In the genomic region with DNA sequence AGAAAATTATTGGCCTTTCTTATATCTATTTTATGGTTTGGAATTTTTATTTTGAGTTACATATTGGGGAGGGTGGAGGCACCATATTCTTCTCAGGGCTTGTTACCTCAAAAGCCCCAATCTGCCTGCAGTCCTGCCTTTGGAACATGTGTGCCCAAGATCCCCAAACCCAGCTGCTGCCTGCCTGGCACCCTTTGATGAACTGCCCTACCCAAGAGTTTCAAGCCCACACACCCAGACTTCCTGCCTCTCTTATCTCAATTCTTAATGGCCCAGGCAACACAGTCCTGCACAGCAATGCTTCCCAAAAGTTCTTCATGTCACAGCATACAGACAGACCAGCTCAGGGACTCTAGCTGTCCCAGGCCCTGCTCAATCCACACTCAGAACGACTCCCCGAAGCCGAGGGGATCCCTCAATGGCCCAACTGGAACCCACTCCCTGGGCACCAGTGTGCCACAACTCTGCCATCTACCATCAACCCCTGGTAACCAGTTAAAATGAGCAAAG, we compare ENCODE assay signal across 18 cellular contexts. TPM values are rescaled to one million over a fixed set of nuclear protein-coding genes. Genes with fewer than 3 reads are reported as not detected.
DNase-seq lines count a peak whose midpoint lies in the region; ATAC-seq and TF ChIP-seq lines count a peak whose summit lies in the region.
"Had no signal": no experiment of that assay in that cellular context is flagged by ENCODE, and none has a peak within 500 bp of the region (broad histone marks: within the 10 kb centered on the region; RNA-seq: fewer than 3 reads in every experiment).

No MANE protein-coding gene starts in this region.

- H3K4me1 Mint-ChIP-seq in MCF 10A (ENCODE audit: insufficient read depth, unreplicated experiment) (peaks cover 17% of the 10 kb centered on the region), WTC11 (peaks cover 21% of the 10 kb centered on the region), natural killer cell (no peaks in the 10 kb centered on the region)

- intact Hi-C loops in MCF 10A (cut with micrococcal nuclease) (no loop called here), breast epithelium (cut with DNase I; ENCODE audit: low total_unique reads) (no loop called here), natural killer cell (cut with micrococcal nuclease) (no loop called here)

- DNase-seq in MCF 10A (ENCODE audit: unreplicated experiment): no peak
- no peak for DNase-seq in breast epithelium (ENCODE audit: low spot score in 2 of 2)
- no peak for DNase-seq in osteoblast (ENCODE audit: insufficient read length, low spot score, missing footprints)
- DNase-seq in WTC11 (ENCODE audit: low spot score): no peak
- DNase-seq in natural killer cell: no peak
- no peak for DNase-seq in activated naive CD4-positive, alpha-beta T cell treated with anti-CD3 and anti-CD28 coated beads, Interleukin-2, amount 50 U/mL, for 16 hours
- no peak for DNase-seq in D341Med (ENCODE audit: low spot score)
- DNase-seq: activated CD4-positive, alpha-beta T cell treated with anti-CD3 and anti-CD28 coated beads, Interleukin-2, amount 50 U/mL, for 4 hours; activated T-cell treated with anti-CD3 and anti-CD28 coated beads, Interleukin-2, amount 50 U/mL, for 1 hour; endodermal cell; naive B cell; NCI-H146 had no signal

- H3K27me3 ChIP-seq in breast epithelium (no peaks in the 10 kb centered on the region), osteoblast (ENCODE audit: insufficient read depth, low read length) (peaks cover 4% of the 10 kb centered on the region)

- BruUV-seq in MCF 10A (replicated peaks; lab: Mats Ljungman, UMichigan): no TSS peak

- no peak overlapping the region for H2AFZ ChIP-seq in osteoblast (ENCODE audit: low read length)

- H3K4me3 Mint-ChIP-seq in MCF 10A (ENCODE audit: unreplicated experiment): no peak overlapping the region
- H3K4me3 Mint-ChIP-seq in WTC11: no peak overlapping the region
- H3K4me3 Mint-ChIP-seq in natural killer cell: no peak overlapping the region
- H3K4me3 Mint-ChIP-seq: activated naive CD4-positive, alpha-beta T cell treated with anti-CD3 and anti-CD28 coated beads, Interleukin-2, amount 50 U/mL, for 24 hours; endodermal cell; naive B cell had no signal

- no peak for TF ChIP-seq POLR2A in breast epithelium (IDR thresholded peaks at IDR 0.05)

- H3K4me1 ChIP-seq in breast epithelium (no peaks in the 10 kb centered on the region), osteoblast (ENCODE audit: insufficient read depth, low read length) (peaks cover 26% of the 10 kb centered on the region)

- H4K20me1 ChIP-seq in osteoblast (ENCODE audit: insufficient read depth, low read length): no peaks in the 10 kb centered on the region

- no peaks in the 10 kb centered on the region for H3K79me2 ChIP-seq in osteoblast (ENCODE audit: insufficient read depth, low read length)

- POLR2A ChIA-PET in MCF 10A (lab: Yijun Ruan, JAX): interaction anchor here (0.8 to 1.5 kb wide), 9 partner anchors 10 to 556 kb away, joined by 3 to 7 read pairs (median 4); no protein-coding TSS in a partner anchor
- POLR2A ChIA-PET in WTC11 (lab: Charles Lee): no interaction called here

- H3K9me3 ChIP-seq in breast epithelium (no peaks in the 10 kb centered on the region), osteoblast (ENCODE audit: low read depth, low read length) (no peaks in the 10 kb centered on the region)

- no peaks in the 10 kb centered on the region for H3K9me3 Mint-ChIP-seq in MCF 10A (ENCODE audit: unreplicated experiment)
- H3K9me3 Mint-ChIP-seq in WTC11: no peaks in the 10 kb centered on the region
- H3K9me3 Mint-ChIP-seq in natural killer cell: no peaks in the 10 kb centered on the region
- H3K9me3 Mint-ChIP-seq: activated naive CD4-positive, alpha-beta T cell treated with anti-CD3 and anti-CD28 coated beads, Interleukin-2, amount 50 U/mL, for 24 hours; CD14-positive monocyte; endodermal cell; naive B cell had no signal

- CTCF ChIA-PET in MCF 10A (lab: Yijun Ruan, JAX): interaction anchor here (0.5 to 3.1 kb wide), 7 partner anchors 14 to 212 kb away, joined by 3 to 13 read pairs (median 6); a partner anchor contains a TSS
- CTCF ChIA-PET in WTC11 (lab: Charles Lee): interaction anchor here (1.8 kb wide), 1 partner anchor 10 kb away, joined by 4 read pairs; no protein-coding TSS in a partner anchor

- H3K36me3 ChIP-seq in breast epithelium (no peaks in the 10 kb centered on the region), osteoblast (ENCODE audit: insufficient read depth, low read length) (no peaks in the 10 kb centered on the region)

- no peaks in the 10 kb centered on the region for H3K27me3 Mint-ChIP-seq in MCF 10A (ENCODE audit: insufficient read depth, unreplicated experiment)
- no peaks in the 10 kb centered on the region for H3K27me3 Mint-ChIP-seq in WTC11 (ENCODE audit: low read depth)
- peaks cover 13 to 16% of the 10 kb centered on the region in 2 donors for H3K27me3 Mint-ChIP-seq in natural killer cell (ENCODE audit: low read depth in 2 of 2)

- ATAC-seq in WTC11 (no peak), natural killer cell (no peak)
- ATAC-seq: GM12878, K562 had no signal

- TF ChIP-seq CTCF in MCF 10A (IDR thresholded peaks at IDR 0.05; ENCODE audit: unreplicated experiment): no peak
- TF ChIP-seq CTCF in breast epithelium (IDR thresholded peaks at IDR 0.05): no peak
- no peak for TF ChIP-seq CTCF in osteoblast (IDR thresholded peaks at IDR 0.05; ENCODE audit: extremely low read depth, low read depth, low read length)
- TF ChIP-seq CTCF in WTC11 (IDR thresholded peaks at IDR 0.05): no peak
- TF ChIP-seq CTCF in natural killer cell (IDR thresholded peaks at IDR 0.05): no peak

- H3K4me2 ChIP-seq in osteoblast (ENCODE audit: insufficient read depth, low read length): peak overlapping the region; percentile 80

- H3K27ac Mint-ChIP-seq in MCF 10A (ENCODE audit: low read depth, unreplicated experiment): peak overlapping the region; percentile 46
- H3K27ac Mint-ChIP-seq in WTC11: no peak overlapping the region
- no peak overlapping the region for H3K27ac Mint-ChIP-seq in natural killer cell
- H3K27ac Mint-ChIP-seq: activated naive CD4-positive, alpha-beta T cell treated with anti-CD3 and anti-CD28 coated beads, Interleukin-2, amount 50 U/mL, for 24 hours; endodermal cell had no signal

- H3K27ac ChIP-seq in breast epithelium: peak overlapping the region in 1 of 2 donors; percentile 74
- peak overlapping the region; percentile 46 for H3K27ac ChIP-seq in angular gyrus (ENCODE audit: low read depth, low read length)
- H3K27ac ChIP-seq in osteoblast (ENCODE audit: low read depth, low read length): peak overlapping the region; percentile 89

- peaks cover 5% of the 10 kb centered on the region for H3K36me3 Mint-ChIP-seq in MCF 10A (ENCODE audit: insufficient read depth, unreplicated experiment)
- no peaks in the 10 kb centered on the region for H3K36me3 Mint-ChIP-seq in WTC11
- H3K36me3 Mint-ChIP-seq in natural killer cell: no peaks in the 10 kb centered on the region
- H3K36me3 Mint-ChIP-seq: activated naive CD4-positive, alpha-beta T cell treated with anti-CD3 and anti-CD28 coated beads, Interleukin-2, amount 50 U/mL, for 24 hours; CD14-positive monocyte; naive B cell had no signal

- H3K4me3 ChIP-seq in breast epithelium (no peak overlapping the region), osteoblast (ENCODE audit: insufficient read depth, low read length) (no peak overlapping the region)
- H3K4me3 ChIP-seq: GM12878, K562 had no signal

TF ChIP-seq in WTC11, 78 proteins besides CTCF, POLR2A, EP300 and RAD21:
- TF ChIP-seq, protein P1, sequence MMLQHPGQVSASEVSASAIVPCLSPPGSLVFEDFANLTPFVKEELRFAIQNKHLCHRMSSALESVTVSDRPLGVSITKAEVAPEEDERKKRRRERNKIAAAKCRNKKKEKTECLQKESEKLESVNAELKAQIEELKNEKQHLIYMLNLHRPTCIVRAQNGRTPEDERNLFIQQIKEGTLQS (CRISPR knock-in tag; conservative IDR thresholded peaks at IDR 0.05): no peak
- TF ChIP-seq PRRX2 (CRISPR knock-in tag; IDR thresholded peaks at IDR 0.05) (no peak), ESRRA (CRISPR knock-in tag; IDR thresholded peaks at IDR 0.05; ENCODE audit: borderline replicate concordance) (no peak), ZNF232 (CRISPR knock-in tag; IDR thresholded peaks at IDR 0.05) (no peak), GRHL2 (CRISPR knock-in tag; IDR thresholded peaks at IDR 0.05; ENCODE audit: insufficient replicate concordance, severe bottlenecking) (no peak), NFE2L1 (CRISPR knock-in tag; IDR thresholded peaks at IDR 0.05) (no peak), ZNF671 (CRISPR knock-in tag; IDR thresholded peaks at IDR 0.05) (no peak)
- TF ChIP-seq, protein P2, sequence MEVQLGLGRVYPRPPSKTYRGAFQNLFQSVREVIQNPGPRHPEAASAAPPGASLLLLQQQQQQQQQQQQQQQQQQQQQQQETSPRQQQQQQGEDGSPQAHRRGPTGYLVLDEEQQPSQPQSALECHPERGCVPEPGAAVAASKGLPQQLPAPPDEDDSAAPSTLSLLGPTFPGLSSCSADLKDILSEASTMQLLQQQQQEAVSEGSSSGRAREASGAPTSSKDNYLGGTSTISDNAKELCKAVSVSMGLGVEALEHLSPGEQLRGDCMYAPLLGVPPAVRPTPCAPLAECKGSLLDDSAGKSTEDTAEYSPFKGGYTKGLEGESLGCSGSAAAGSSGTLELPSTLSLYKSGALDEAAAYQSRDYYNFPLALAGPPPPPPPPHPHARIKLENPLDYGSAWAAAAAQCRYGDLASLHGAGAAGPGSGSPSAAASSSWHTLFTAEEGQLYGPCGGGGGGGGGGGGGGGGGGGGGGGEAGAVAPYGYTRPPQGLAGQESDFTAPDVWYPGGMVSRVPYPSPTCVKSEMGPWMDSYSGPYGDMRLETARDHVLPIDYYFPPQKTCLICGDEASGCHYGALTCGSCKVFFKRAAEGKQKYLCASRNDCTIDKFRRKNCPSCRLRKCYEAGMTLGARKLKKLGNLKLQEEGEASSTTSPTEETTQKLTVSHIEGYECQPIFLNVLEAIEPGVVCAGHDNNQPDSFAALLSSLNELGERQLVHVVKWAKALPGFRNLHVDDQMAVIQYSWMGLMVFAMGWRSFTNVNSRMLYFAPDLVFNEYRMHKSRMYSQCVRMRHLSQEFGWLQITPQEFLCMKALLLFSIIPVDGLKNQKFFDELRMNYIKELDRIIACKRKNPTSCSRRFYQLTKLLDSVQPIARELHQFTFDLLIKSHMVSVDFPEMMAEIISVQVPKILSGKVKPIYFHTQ (CRISPR knock-in tag; IDR thresholded peaks at IDR 0.05): no peak

RNA-seq across cellular contexts. Expression of a gene that starts 19.2 kb away (rescaled TPM):
- total RNA-seq in MCF 10A (2022): not detected in 2 replicates
- 1 to 10 TPM; 5.2 to 9.6 (median 7.3) TPM for total RNA-seq in breast epithelium
- total RNA-seq in osteoblast: 49.9 and 58.9 TPM in 2 replicates
- 4.9 to 6.5 TPM (median 6.2 TPM) in 3 replicates for total RNA-seq in WTC11 (2021)
- under 1 TPM in 1 of 3 donors, not detected in 2; 0.33 TPM for total RNA-seq in natural killer cell
- total RNA-seq: bronchial epithelial cell, GM12878, K562 had no signal
